ENCODE assay signal across 11 cellular contexts in genomic region chr2:43082878-43083261, GRCh38.
A peak's percentile ranks its signal among the peaks of the same experiment; 100 is the strongest.
DNase-seq lines count a peak whose midpoint lies in the region; ATAC-seq, FAIRE-seq and TF ChIP-seq lines count a peak whose summit lies in the region.
"Had no signal": no experiment of that assay in that cellular context is flagged by ENCODE, and none has a peak within 500 bp of the region (broad histone marks: within the 10 kb centered on the region; RNA-seq: fewer than 3 reads in every experiment).

No MANE protein-coding gene starts in this region.

- no peaks in the 10 kb centered on the region for H3K9me1 ChIP-seq in endothelial cell of umbilical vein (replicated peaks; ENCODE audit: control insufficient read depth, extremely low read depth, insufficient read depth, low read length)

- intact Hi-C loops in endothelial cell of umbilical vein (cut with micrococcal nuclease) (no loop called here), tibial artery (cut with DNase I; ENCODE audit: low total_unique reads) (no loop called here)

- ATAC-seq in RWPE2 (ENCODE audit: low read depth) (no peak), GM18861 (IDR thresholded peaks at IDR 0.05; ENCODE audit: unreplicated experiment) (no peak)

- no peaks in the 10 kb centered on the region for H3K9me3 Mint-ChIP-seq in nephron
- H3K9me3 Mint-ChIP-seq: activated T-cell treated with anti-CD3 and anti-CD28 coated beads, Interleukin-2, amount 50 U/mL, for 24 hours; naive B cell had no signal

- H3K27ac ChIP-seq in RWPE2 (ENCODE audit: poor library complexity, severe bottlenecking) (peak overlapping the region; percentile 99), endothelial cell of umbilical vein (ENCODE audit: insufficient read depth, low read depth, low read length) (peak overlapping the region; percentile 2), tibial artery (peak overlapping the region; percentile 82 to 85)

- CTCF ChIA-PET in endothelial cell of umbilical vein (lab: Charles Lee) = interaction anchor here (1.4 to 2.2 kb wide), 2 partner anchors 45 to 59 kb away, joined by 3 to 7 read pairs; no protein-coding TSS in a partner anchor

- no peaks in the 10 kb centered on the region for H3K36me3 Mint-ChIP-seq in nephron (ENCODE audit: low read depth)
- H3K36me3 Mint-ChIP-seq: naive B cell had no signal

- H3K36me3 ChIP-seq in RWPE2 (ENCODE audit: low read depth) (no peaks in the 10 kb centered on the region), endothelial cell of umbilical vein (ENCODE audit: control insufficient read depth in 2 of 2, extremely low read depth in 1 of 2, insufficient read depth in 2 of 2, low read length in 2 of 2) (no peaks in the 10 kb centered on the region), tibial artery (no peaks in the 10 kb centered on the region)

- H3K27me3 Mint-ChIP-seq in nephron (ENCODE audit: low read depth) = peaks cover 6% of the 10 kb centered on the region
- H3K27me3 Mint-ChIP-seq: activated T-cell treated with anti-CD3 and anti-CD28 coated beads, Interleukin-2, amount 50 U/mL, for 24 hours had no signal

- TF ChIP-seq POLR2A in endothelial cell of umbilical vein (IDR thresholded peaks at IDR 0.05; ENCODE audit: low read depth, low read length) = no peak

- H3K9ac ChIP-seq in endothelial cell of umbilical vein (replicated peaks; ENCODE audit: extremely low read depth, insufficient read depth, low read length) = no peak overlapping the region

- no TSS peak for BruUV-seq in endothelial cell of umbilical vein (replicated peaks; lab: Mats Ljungman, UMichigan)

- peaks cover 75% of the 10 kb centered on the region for H3K4me1 Mint-ChIP-seq in nephron

- H3K4me2 ChIP-seq in endothelial cell of umbilical vein (ENCODE audit: insufficient read depth, low read length) = no peak overlapping the region

- no peak for DNase-seq in RWPE2 (ENCODE audit: low spot score)
- no peak for DNase-seq in endothelial cell of umbilical vein (ENCODE audit: low read depth, low spot score)
- DNase-seq in tibial artery = peak in 1 of 2 donors; percentile 59
- DNase-seq in activated CD4-positive, alpha-beta T cell treated with anti-CD3 and anti-CD28 coated beads for 1 hour = no peak
- DNase-seq in activated CD8-positive, alpha-beta memory T cell treated with anti-CD3 and anti-CD28 coated beads for 24 hours = no peak
- DNase-seq: activated T-cell treated with anti-CD3 and anti-CD28 coated beads, Interleukin-2, amount 50 U/mL, for 24 hours; central memory CD4-positive, alpha-beta T cell; naive B cell; NCI-H2029 had no signal

- no peak overlapping the region for H2AFZ ChIP-seq in endothelial cell of umbilical vein (ENCODE audit: low read depth, low read length)

- H3K9me3 ChIP-seq in RWPE2 (ENCODE audit: severe bottlenecking) = no peaks in the 10 kb centered on the region
- H3K9me3 ChIP-seq in endothelial cell of umbilical vein (replicated peaks; ENCODE audit: control insufficient read depth, insufficient read depth, low read length) = no peaks in the 10 kb centered on the region
- no peaks in the 10 kb centered on the region for H3K9me3 ChIP-seq in tibial artery

- dilution Hi-C loops in endothelial cell of umbilical vein (cut with MboI; ENCODE audit: extremely low pct_ligation_motif_present, low sequenced_read_pairs) = no loop called here

- H4K20me1 ChIP-seq in endothelial cell of umbilical vein (replicated peaks; ENCODE audit: control insufficient read depth, extremely low read depth, insufficient read depth, low read length) = no peaks in the 10 kb centered on the region

- no peaks in the 10 kb centered on the region for H3K27me3 ChIP-seq in RWPE2 (ENCODE audit: insufficient read depth, poor library complexity, severe bottlenecking)
- H3K27me3 ChIP-seq in endothelial cell of umbilical vein (ENCODE audit: control insufficient read depth in 2 of 2, insufficient read depth in 2 of 2, low read length in 2 of 2) = no peaks in the 10 kb centered on the region
- H3K27me3 ChIP-seq in tibial artery = no peaks in the 10 kb centered on the region

- peak overlapping the region in 1 of 3 experiments; percentile 19 for H3K4me3 Mint-ChIP-seq in nephron
- H3K4me3 Mint-ChIP-seq: activated T-cell treated with anti-CD3 and anti-CD28 coated beads, Interleukin-2, amount 50 U/mL, for 24 hours; naive B cell had no signal

- H3K27ac Mint-ChIP-seq in nephron = peak overlapping the region; percentile 96 to 99 (median 99)

- no peak for TF ChIP-seq CTCF in RWPE2 (IDR thresholded peaks at IDR 0.05; ENCODE audit: poor library complexity, severe bottlenecking)
- no peak for TF ChIP-seq CTCF in endothelial cell of umbilical vein (IDR thresholded peaks at IDR 0.05; ENCODE audit: extremely low read depth in 1 of 2, insufficient read depth in 1 of 2, low read depth in 1 of 2, low read length in 2 of 2)
- no peak for TF ChIP-seq CTCF in nephron (IDR thresholded peaks at IDR 0.05; ENCODE audit: unreplicated experiment in 3 of 3)
- TF ChIP-seq CTCF in tibial artery (IDR thresholded peaks at IDR 0.05) = no peak

- POLR2A ChIA-PET in endothelial cell of umbilical vein (lab: Charles Lee) = interaction anchor here (0.6 to 1.0 kb wide), 2 partner anchors 41 to 398 kb away, joined by 4 to 6 read pairs; no protein-coding TSS in a partner anchor

- H3K4me3 ChIP-seq in RWPE2 (ENCODE audit: severe bottlenecking) = no peak overlapping the region
- no peak overlapping the region for H3K4me3 ChIP-seq in endothelial cell of umbilical vein (replicated peaks in 1 of 3; ENCODE audit: insufficient read depth in 1 of 3, low read depth in 1 of 3, low read length in 3 of 3)
- H3K4me3 ChIP-seq in tibial artery = no peak overlapping the region

- H3K79me2 ChIP-seq in endothelial cell of umbilical vein (ENCODE audit: control insufficient read depth, insufficient read depth, low read length) = no peaks in the 10 kb centered on the region

- no peak for FAIRE-seq in endothelial cell of umbilical vein (lab: Jason Lieb, UNC)

- H3K4me1 ChIP-seq in RWPE2 (ENCODE audit: insufficient read depth, poor library complexity, severe bottlenecking) = peaks cover 53% of the 10 kb centered on the region
- peaks cover 44% of the 10 kb centered on the region for H3K4me1 ChIP-seq in endothelial cell of umbilical vein (ENCODE audit: control insufficient read depth, extremely low read depth, insufficient read depth, low read length)
- peaks cover 4 to 67% (median 51%) of the 10 kb centered on the region in 4 donors for H3K4me1 ChIP-seq in tibial artery

TF ChIP-seq in endothelial cell of umbilical vein, 7 proteins besides CTCF, POLR2A, EP300 and RAD21:
- TF ChIP-seq MYC (IDR thresholded peaks at IDR 0.05; ENCODE audit: low read depth, low read length) (no peak), JUN (IDR thresholded peaks at IDR 0.05; ENCODE audit: borderline replicate concordance, insufficient read depth, insufficient read length, low read depth) (no peak), GATA2 (IDR thresholded peaks at IDR 0.05; ENCODE audit: insufficient read depth, insufficient read length, low read depth, low read length) (no peak), EZH2 (IDR thresholded peaks at IDR 0.05; ENCODE audit: borderline replicate concordance, low read depth, low read length, severe bottlenecking) (no peak), POLR2AphosphoS5 (IDR thresholded peaks at IDR 0.05; ENCODE audit: insufficient read depth, low read depth, low read length) (no peak), FOS (IDR thresholded peaks at IDR 0.05; ENCODE audit: borderline replicate concordance, insufficient read depth, low read length) (no peak), MAX (IDR thresholded peaks at IDR 0.05; ENCODE audit: insufficient read depth, insufficient read length) (no peak)
TF ChIP-seq in endothelial cell of umbilical vein: peak in this region for 0.

Comparison
In these comparisons a context has a peak if more than half of its experiments do, and no peak if none do; other contexts are left out.
1. H3K27ac ChIP-seq: peak in every context shown above with its lines; median percentile 99 in RWPE2; 84 in tibial artery; 2 in endothelial cell of umbilical vein.